In genomic region chr16:12613131-12613991, GRCh38 we compare ENCODE assay signal across 1 cellular context.
TF ChIP-seq lines count a peak whose summit lies in the region.

No MANE protein-coding gene starts in this region.

TF ChIP-seq in HCT116, 20 proteins besides CTCF, POLR2A, EP300 and RAD21 (continued from another document):
- TF ChIP-seq FOSL1 (IDR thresholded peaks at IDR 0.05; ENCODE audit: low read depth) (peak; percentile 98), ZBTB33 (IDR thresholded peaks at IDR 0.05; ENCODE audit: extremely low read depth, insufficient replicate concordance, low read length) (peak; percentile 36), EZH2phosphoT487 (IDR thresholded peaks at IDR 0.05; ENCODE audit: borderline replicate concordance) (no peak), CBX3 (IDR thresholded peaks at IDR 0.05; ENCODE audit: low read depth) (peak; percentile 80), SRF (IDR thresholded peaks at IDR 0.05; ENCODE audit: low read depth) (peak; percentile 72)
TF ChIP-seq in HCT116: peak in this region for 13.
